13 cellular contexts compared by ENCODE assay signal in genomic region chr6:139778688-139779087, GRCh38.
DNase-seq lines count a peak whose midpoint lies in the region; ATAC-seq and TF ChIP-seq lines count a peak whose summit lies in the region.
"Had no signal": no experiment of that assay in that cellular context is flagged by ENCODE, and none has a peak within 500 bp of the region (broad histone marks: within the 10 kb centered on the region; RNA-seq: fewer than 3 reads in every experiment).

No MANE protein-coding gene starts in this region.

- no peak overlapping the region for H3K4me2 ChIP-seq in osteoblast (ENCODE audit: insufficient read depth, low read length)

- intact Hi-C loops in sciatic nerve (cut with DNase I) = no loop called here

- no peak overlapping the region for H3K4me3 ChIP-seq in epithelial cell of esophagus (ENCODE audit: low read length)
- no peak overlapping the region for H3K4me3 ChIP-seq in osteoblast (ENCODE audit: insufficient read depth, low read length)
- no peak overlapping the region for H3K4me3 ChIP-seq in CD8-positive, alpha-beta memory T cell (ENCODE audit: low read length)
- H3K4me3 ChIP-seq: thoracic aorta had no signal

- H3K27me3 ChIP-seq in osteoblast (ENCODE audit: insufficient read depth, low read length) = no peaks in the 10 kb centered on the region
- H3K27me3 ChIP-seq in CD8-positive, alpha-beta memory T cell (ENCODE audit: insufficient read depth, low read length, poor library complexity, severe bottlenecking) = no peaks in the 10 kb centered on the region

- H3K4me1 ChIP-seq in osteoblast (ENCODE audit: insufficient read depth, low read length) = peaks cover 5% of the 10 kb centered on the region
- no peaks in the 10 kb centered on the region for H3K4me1 ChIP-seq in CD8-positive, alpha-beta memory T cell (ENCODE audit: insufficient read depth, low read length)

- no peaks in the 10 kb centered on the region for H3K79me2 ChIP-seq in osteoblast (ENCODE audit: insufficient read depth, low read length)

- no peaks in the 10 kb centered on the region for H3K36me3 ChIP-seq in osteoblast (ENCODE audit: insufficient read depth, low read length)
- no peaks in the 10 kb centered on the region for H3K36me3 ChIP-seq in CD8-positive, alpha-beta memory T cell (ENCODE audit: insufficient read depth, low read length)
- H3K36me3 ChIP-seq: thoracic aorta had no signal

- H2AFZ ChIP-seq in osteoblast (ENCODE audit: low read length) = no peak overlapping the region

- H3K9me3 Mint-ChIP-seq in CD8-positive, alpha-beta memory T cell = no peaks in the 10 kb centered on the region
- H3K9me3 Mint-ChIP-seq: activated naive CD4-positive, alpha-beta T cell treated with anti-CD3 and anti-CD28 coated beads, Interleukin-2, amount 50 U/mL, for 24 hours had no signal

- peak; percentile 57 for DNase-seq in EL
- peak; percentile 38 for DNase-seq in NCI-H524 treated with DMSO at 0.1 percent for 48 hours (lab: John Stamatoyannopoulos, UW)
- peak; percentile 33 for DNase-seq in epithelial cell of esophagus (ENCODE audit: low read depth)
- peak; percentile 62 for DNase-seq in osteoblast (ENCODE audit: insufficient read length, low spot score, missing footprints)
- DNase-seq in CD8-positive, alpha-beta memory T cell = no peak
- no peak for DNase-seq in sciatic nerve (ENCODE audit: low spot score)
- DNase-seq: activated CD4-positive, alpha-beta T cell treated with anti-CD3 and anti-CD28 coated beads for 4 hours; stimulated activated CD4-positive, alpha-beta T cell treated with anti-CD3 and anti-CD28 coated beads, Interleukin-2, amount 100 ng/mL, for 24 hours had no signal

- no peaks in the 10 kb centered on the region for H4K20me1 ChIP-seq in osteoblast (ENCODE audit: insufficient read depth, low read length)

- no peak overlapping the region for H3K27ac Mint-ChIP-seq in CD8-positive, alpha-beta memory T cell
- H3K27ac Mint-ChIP-seq: activated naive CD4-positive, alpha-beta T cell treated with anti-CD3 and anti-CD28 coated beads, Interleukin-2, amount 50 U/mL, for 24 hours had no signal

- no peaks in the 10 kb centered on the region for H3K9me3 ChIP-seq in osteoblast (ENCODE audit: low read depth, low read length)
- H3K9me3 ChIP-seq in CD8-positive, alpha-beta memory T cell (ENCODE audit: low read length) = no peaks in the 10 kb centered on the region
- H3K9me3 ChIP-seq: thoracic aorta had no signal

- ATAC-seq in HG02798 (IDR thresholded peaks at IDR 0.05; ENCODE audit: poor library complexity, unreplicated experiment) = no peak
- no peak for ATAC-seq in GM21619 (IDR thresholded peaks at IDR 0.05; ENCODE audit: unreplicated experiment)
- no peak for ATAC-seq in sciatic nerve

- CTCF ChIA-PET in CD8-positive, alpha-beta memory T cell (lab: Charles Lee) = no interaction called here

- peaks cover 6% of the 10 kb centered on the region in 2 donors for H3K27me3 Mint-ChIP-seq in CD8-positive, alpha-beta memory T cell

- POLR2A ChIA-PET in CD8-positive, alpha-beta memory T cell (lab: Charles Lee) = no interaction called here

- H3K4me3 Mint-ChIP-seq in CD8-positive, alpha-beta memory T cell = no peak overlapping the region
- H3K4me3 Mint-ChIP-seq: activated naive CD4-positive, alpha-beta T cell treated with anti-CD3 and anti-CD28 coated beads, Interleukin-2, amount 50 U/mL, for 24 hours had no signal

- no peaks in the 10 kb centered on the region for H3K4me1 Mint-ChIP-seq in CD8-positive, alpha-beta memory T cell
- H3K4me1 Mint-ChIP-seq: activated naive CD4-positive, alpha-beta T cell treated with anti-CD3 and anti-CD28 coated beads, Interleukin-2, amount 50 U/mL, for 24 hours had no signal

- TF ChIP-seq CTCF in epithelial cell of esophagus (IDR thresholded peaks at IDR 0.05; ENCODE audit: insufficient read depth, low read depth, low read length, missing control alignments) (no peak), osteoblast (IDR thresholded peaks at IDR 0.05; ENCODE audit: extremely low read depth, low read depth, low read length) (no peak)

- H3K36me3 Mint-ChIP-seq in CD8-positive, alpha-beta memory T cell = no peaks in the 10 kb centered on the region
- H3K36me3 Mint-ChIP-seq: activated naive CD4-positive, alpha-beta T cell treated with anti-CD3 and anti-CD28 coated beads, Interleukin-2, amount 50 U/mL, for 24 hours had no signal

- H3K27ac ChIP-seq in osteoblast (ENCODE audit: low read depth, low read length) = no peak overlapping the region
- H3K27ac ChIP-seq in CD8-positive, alpha-beta memory T cell (ENCODE audit: low read depth, low read length) = no peak overlapping the region
- H3K27ac ChIP-seq: epithelial cell of prostate, thoracic aorta had no signal

Comparison
In these comparisons a context has a peak if more than half of its experiments do, and no peak if none do; other contexts are left out.
1. DNase-seq: peak in EL (single experiment), NCI-H524 treated with DMSO at 0.1 percent for 48 hours (single experiment), epithelial cell of esophagus (single experiment) and osteoblast (single experiment); none in CD8-positive, alpha-beta memory T cell (0 of 5) and sciatic nerve (single experiment).